Comparison of ENCODE assay signal across 28 cellular contexts in the genomic region with DNA sequence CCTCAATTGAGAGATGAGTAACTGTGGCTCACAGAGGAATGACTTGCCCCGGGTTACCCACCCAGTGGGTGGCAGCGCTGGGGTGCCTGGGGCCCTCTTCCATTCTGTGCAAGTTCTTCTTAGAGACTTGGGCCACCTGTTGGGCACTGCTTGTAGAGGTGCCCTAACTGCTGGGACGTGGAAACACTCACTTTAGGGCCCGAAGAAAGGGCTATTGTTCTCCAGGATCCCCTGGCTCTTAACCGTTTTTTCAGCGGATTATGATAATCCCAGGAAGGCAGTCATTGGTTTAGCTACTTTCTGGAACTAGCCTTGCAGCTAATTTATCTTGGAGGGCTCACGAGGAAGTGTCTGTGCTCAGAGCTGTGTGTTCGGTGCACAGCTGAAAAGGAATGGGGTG.
"Had no signal": no experiment of that assay in that cellular context is flagged by ENCODE, and none has a peak within 500 bp of the region (broad histone marks: within the 10 kb centered on the region; RNA-seq: fewer than 3 reads in every experiment).

No MANE protein-coding gene starts in this region.

- H3K4me2 ChIP-seq: hepatocyte had no signal

- ATAC-seq: body of pancreas; natural killer cell treated with Interleukin-12 subunit alpha and Interleukin-12 subunit beta and Interleukin-15 and Interleukin-18, amount 100 ng/mL, for 72 hours; stimulated activated effector memory CD8-positive, alpha-beta T cell treated with anti-CD3 and anti-CD28 coated beads, Interleukin-12 subunit alpha, Interleukin-12 subunit beta, amount 100 ng/mL, for 72 hours; stimulated activated naive CD8-positive, alpha-beta T cell treated with anti-CD3 and anti-CD28 coated beads, Interleukin-15, amount 100 ng/mL, for 72 hours had no signal

- H3K27me3 ChIP-seq: body of pancreas, cardiac muscle cell, hepatocyte, neutrophil, ovary, right atrium auricular region had no signal

- H3K79me2 ChIP-seq: hepatocyte had no signal

- H3K4me1 ChIP-seq: body of pancreas, left ventricle myocardium inferior, prostate gland, right atrium auricular region, tibial artery had no signal

- H3K4me3 ChIP-seq: body of pancreas, cardiac muscle cell, hepatocyte, left ventricle myocardium inferior, ovary, prostate gland, right atrium auricular region, tibial artery had no signal

- H3K36me3 ChIP-seq: cardiac muscle cell, left ventricle myocardium inferior, neutrophil, ovary, prostate gland, right atrium auricular region, tibial artery had no signal

- H3K9me3 ChIP-seq: body of pancreas, left ventricle myocardium inferior, neutrophil, ovary, prostate gland, right atrium auricular region, tibial artery had no signal

- H3K27ac ChIP-seq: body of pancreas, cardiac muscle cell, hepatocyte, left ventricle myocardium inferior, neutrophil, ovary, prostate gland, right atrium auricular region, tibial artery had no signal

- H2AFZ ChIP-seq: hepatocyte had no signal

- DNase-seq: activated CD4-positive, alpha-beta memory T cell treated with anti-CD3 and anti-CD28 coated beads for 36 hours; activated CD4-positive, alpha-beta T cell treated with anti-CD3 and anti-CD28 coated beads for 4 hours; activated CD4-positive, CD25-positive, alpha-beta regulatory T cell; activated effector memory CD4-positive, alpha-beta T cell treated with anti-CD3 and anti-CD28 coated beads, Interleukin-2, amount 50 U/mL, for 16 hours; activated naive CD4-positive, alpha-beta T cell treated with anti-CD3 and anti-CD28 coated beads, Interleukin-2, amount 10 ng/mL, durations not matched to agents 7 days and 5 days; activated T-cell treated with anti-CD3 and anti-CD28 coated beads for 4 hours; anterior cingulate cortex; body of pancreas; effector CD4-positive, alpha-beta T cell; foreskin melanocyte; glutamatergic neuron; immature natural killer cell; kidney glomerular epithelial cell; left ventricle myocardium inferior; mammary epithelial cell; midbrain; ovary; stimulated activated CD4-positive, alpha-beta T cell treated with anti-CD3 and anti-CD28 coated beads, Interleukin-2, amount 100 ng/mL, for 24 hours; stimulated activated naive CD8-positive, alpha-beta T cell treated with anti-CD3 and anti-CD28 coated beads, Interleukin-15, amount 100 ng/mL, for 72 hours; T1000; tibial artery had no signal
